Comparison of ENCODE assay signal across 8 cellular contexts in the genomic region with DNA sequence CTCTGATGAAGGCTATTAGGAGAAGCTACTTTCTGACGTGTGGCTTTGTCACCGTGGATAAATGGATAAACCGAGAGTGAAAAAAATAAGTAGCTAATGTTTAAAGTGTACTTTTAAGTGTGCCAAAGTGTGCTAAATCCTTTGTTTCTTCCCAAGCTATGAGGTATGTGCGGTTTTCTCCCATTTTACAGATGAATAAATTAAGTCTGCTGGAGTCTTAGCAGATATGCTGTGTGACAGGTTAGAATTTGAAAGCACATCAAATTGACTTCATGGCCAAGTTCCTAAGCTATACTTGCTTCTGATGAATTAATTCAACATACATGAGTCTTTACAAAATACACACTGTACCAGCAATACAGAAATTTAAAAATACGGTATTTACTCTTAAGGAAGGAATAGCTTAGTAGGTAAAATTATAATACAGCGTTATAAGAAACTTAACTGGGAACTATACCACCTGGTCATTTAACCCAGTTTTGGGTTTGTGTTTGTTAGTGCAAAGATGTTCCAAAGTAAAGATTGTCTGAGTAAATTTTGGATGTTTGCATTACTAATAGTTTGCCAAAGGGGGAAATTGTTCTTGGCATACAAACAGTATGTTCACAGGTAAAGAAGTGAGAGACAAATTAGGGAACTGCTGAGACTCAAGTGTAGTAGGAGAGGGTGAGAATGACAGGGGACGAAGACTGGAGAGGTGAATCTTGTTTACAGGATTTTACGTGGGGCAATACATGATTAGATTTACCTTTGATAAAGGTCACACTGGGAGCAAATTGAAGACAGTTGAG. TPM values are rescaled to one million over a fixed set of nuclear protein-coding genes. Genes with fewer than 3 reads are reported as not detected.
DNase-seq lines count a peak whose midpoint lies in the region; ATAC-seq and TF ChIP-seq lines count a peak whose summit lies in the region.

No MANE protein-coding gene starts in this region.

- peak overlapping the region; percentile 94 for H3K4me3 Mint-ChIP-seq in Calu3 (ENCODE audit: low read depth, unreplicated experiment)
- peak overlapping the region; percentile 87 to 91 for H3K4me3 Mint-ChIP-seq in effector memory CD8-positive, alpha-beta T cell

- DNase-seq in Calu3 (no peak), NCI-H69 (lab: John Stamatoyannopoulos, UW) (peak; percentile 34), HuH-7.5 (ENCODE audit: low spot score) (no peak), NCI-H2029 treated with DMSO at 0.1 percent for 48 hours (lab: John Stamatoyannopoulos, UW) (no peak)
- no peak for DNase-seq in effector memory CD8-positive, alpha-beta T cell

- peaks cover 49% of the 10 kb centered on the region for H3K36me3 Mint-ChIP-seq in Calu3 (ENCODE audit: insufficient read depth, unreplicated experiment)
- H3K36me3 Mint-ChIP-seq in effector memory CD8-positive, alpha-beta T cell (ENCODE audit: insufficient read depth) = peaks cover 5% of the 10 kb centered on the region

- H3K27ac Mint-ChIP-seq in Calu3 (ENCODE audit: unreplicated experiment) = peak overlapping the region; percentile 91
- H3K27ac Mint-ChIP-seq in effector memory CD8-positive, alpha-beta T cell = peak overlapping the region; percentile 89

- no TSS peak for BruUV-seq in Calu3 (replicated peaks; lab: Mats Ljungman, UMichigan)

- CTCF ChIA-PET in Calu3 (lab: Charles Lee) = interaction anchor here (0.7 kb wide), 1 partner anchor 29 kb away, joined by 3 read pairs; no protein-coding TSS in a partner anchor

- peaks cover 70% of the 10 kb centered on the region for H3K4me1 Mint-ChIP-seq in Calu3 (ENCODE audit: low read depth, unreplicated experiment)
- peaks cover 35 to 68% of the 10 kb centered on the region in 2 donors for H3K4me1 Mint-ChIP-seq in effector memory CD8-positive, alpha-beta T cell (ENCODE audit: low read depth in 2 of 2)

- no peaks in the 10 kb centered on the region for H3K9me3 ChIP-seq in neutrophil

- no peak for TF ChIP-seq CTCF in Calu3 (IDR thresholded peaks at IDR 0.05; ENCODE audit: unreplicated experiment)
- TF ChIP-seq CTCF in neutrophil (IDR thresholded peaks at IDR 0.05) = no peak

- peak overlapping the region; percentile 81 for H3K27ac ChIP-seq in neutrophil

- no peaks in the 10 kb centered on the region for H3K27me3 Mint-ChIP-seq in Calu3 (ENCODE audit: unreplicated experiment)
- H3K27me3 Mint-ChIP-seq in effector memory CD8-positive, alpha-beta T cell = no peaks in the 10 kb centered on the region

- no peak for ATAC-seq in effector memory CD8-positive, alpha-beta T cell (replicated peaks)
- ATAC-seq in HG03280 (IDR thresholded peaks at IDR 0.05; ENCODE audit: unreplicated experiment) (no peak), HG03175 (IDR thresholded peaks at IDR 0.05; ENCODE audit: unreplicated experiment) (no peak)

- no peaks in the 10 kb centered on the region for H3K27me3 ChIP-seq in neutrophil

- peak overlapping the region in 1 of 2 experiments; percentile 77 for H3K4me3 ChIP-seq in neutrophil (ENCODE audit: low read depth in 1 of 2, low read length in 1 of 2)

- intact Hi-C loops in Calu3 (cut with micrococcal nuclease; ENCODE audit: unreplicated experiment) = no loop called here

- no peaks in the 10 kb centered on the region for H3K9me3 Mint-ChIP-seq in Calu3 (ENCODE audit: low read depth, unreplicated experiment)
- H3K9me3 Mint-ChIP-seq in effector memory CD8-positive, alpha-beta T cell = no peaks in the 10 kb centered on the region

- no peaks in the 10 kb centered on the region for H3K36me3 ChIP-seq in neutrophil

- H3K4me1 ChIP-seq in neutrophil (ENCODE audit: control insufficient read depth in 1 of 2, insufficient read depth in 1 of 2, low read depth in 1 of 2, low read length in 1 of 2) = peaks cover 69 to 72% of the 10 kb centered on the region in 2 experiments

RNA-seq across cellular contexts. Expression of a gene that starts 1.4 kb away (rescaled TPM):
- total RNA-seq in Calu3 (2022) = 55.2 and 69.9 TPM in 2 replicates
